21 cellular contexts compared by ENCODE assay signal in genomic region chr18:14939141-14939540, GRCh38.
DNase-seq lines count a peak whose midpoint lies in the region; ATAC-seq, FAIRE-seq and TF ChIP-seq lines count a peak whose summit lies in the region.
"Had no signal": no experiment of that assay in that cellular context is flagged by ENCODE, and none has a peak within 500 bp of the region (broad histone marks: within the 10 kb centered on the region; RNA-seq: fewer than 3 reads in every experiment).

No MANE protein-coding gene starts in this region.

- TF ChIP-seq CTCF in osteoblast (IDR thresholded peaks at IDR 0.05; ENCODE audit: extremely low read depth, low read depth, low read length): no peak

- no peak overlapping the region for H3K4me3 ChIP-seq in osteoblast (ENCODE audit: insufficient read depth, low read length)
- H3K4me3 ChIP-seq: A549, GM23338 had no signal

- no peaks in the 10 kb centered on the region for H3K79me2 ChIP-seq in osteoblast (ENCODE audit: insufficient read depth, low read length)

- DNase-seq in cardiac septum (ENCODE audit: low spot score) (peak; percentile 33), left ventricle myocardium superior (no peak), osteoblast (ENCODE audit: insufficient read length, low spot score, missing footprints) (peak; percentile 41), urothelium cell line (ENCODE audit: low spot score) (no peak), AML-193 (lab: John Stamatoyannopoulos, UW) (no peak), NOMO-1 treated with dmso at 0.1 percent for 144 hours (lab: John Stamatoyannopoulos, UW; ENCODE audit: unreplicated experiment) (no peak)
- DNase-seq: 8988T; ACHN; C1 segment of cervical spinal cord; Calu3; CD4-positive, alpha-beta memory T cell; COR-L47; DMS53; DMS79 treated with DMSO at 0.1 percent for 48 hours; GF-D8; H9 had no signal

- no peak overlapping the region for H3K4me2 ChIP-seq in osteoblast (ENCODE audit: insufficient read depth, low read length)
- H3K4me2 ChIP-seq: A549, GM23338 had no signal

- H3K9me3 ChIP-seq in osteoblast (ENCODE audit: low read depth, low read length): no peaks in the 10 kb centered on the region
- H3K9me3 ChIP-seq: A549 had no signal

- ATAC-seq in left ventricle myocardium superior: no peak
- ATAC-seq: A549, GM23338, HCT116 had no signal

- peak; percentile 90 for FAIRE-seq in urothelium cell line (lab: Jason Lieb, UNC)
- FAIRE-seq: A549, GM12891, GM18507 had no signal

- H2AFZ ChIP-seq in osteoblast (ENCODE audit: low read length): no peak overlapping the region
- H2AFZ ChIP-seq: GM23338 had no signal

- H4K20me1 ChIP-seq in osteoblast (ENCODE audit: insufficient read depth, low read length): no peaks in the 10 kb centered on the region

- no peaks in the 10 kb centered on the region for H3K4me1 ChIP-seq in osteoblast (ENCODE audit: insufficient read depth, low read length)
- H3K4me1 ChIP-seq: A549 had no signal

- intact Hi-C loops in cardiac septum (cut with DNase I): no loop called here
- intact Hi-C loops in left ventricle myocardium superior (cut with micrococcal nuclease): no loop called here

- no peak overlapping the region for H3K27ac ChIP-seq in osteoblast (ENCODE audit: low read depth, low read length)
- H3K27ac ChIP-seq: A549 had no signal

- no peaks in the 10 kb centered on the region for H3K27me3 ChIP-seq in osteoblast (ENCODE audit: insufficient read depth, low read length)

- no peaks in the 10 kb centered on the region for H3K36me3 ChIP-seq in osteoblast (ENCODE audit: insufficient read depth, low read length)

Comparison
In these comparisons a context has a peak if more than half of its experiments do, and no peak if none do; other contexts are left out.
1. DNase-seq: peak in cardiac septum (single experiment) and osteoblast (single experiment); none in left ventricle myocardium superior (single experiment), urothelium cell line (single experiment), AML-193 (0 of 2) and NOMO-1 treated with dmso at 0.1 percent for 144 hours (single experiment).